8 cellular contexts compared by ENCODE assay signal in the genomic region with DNA sequence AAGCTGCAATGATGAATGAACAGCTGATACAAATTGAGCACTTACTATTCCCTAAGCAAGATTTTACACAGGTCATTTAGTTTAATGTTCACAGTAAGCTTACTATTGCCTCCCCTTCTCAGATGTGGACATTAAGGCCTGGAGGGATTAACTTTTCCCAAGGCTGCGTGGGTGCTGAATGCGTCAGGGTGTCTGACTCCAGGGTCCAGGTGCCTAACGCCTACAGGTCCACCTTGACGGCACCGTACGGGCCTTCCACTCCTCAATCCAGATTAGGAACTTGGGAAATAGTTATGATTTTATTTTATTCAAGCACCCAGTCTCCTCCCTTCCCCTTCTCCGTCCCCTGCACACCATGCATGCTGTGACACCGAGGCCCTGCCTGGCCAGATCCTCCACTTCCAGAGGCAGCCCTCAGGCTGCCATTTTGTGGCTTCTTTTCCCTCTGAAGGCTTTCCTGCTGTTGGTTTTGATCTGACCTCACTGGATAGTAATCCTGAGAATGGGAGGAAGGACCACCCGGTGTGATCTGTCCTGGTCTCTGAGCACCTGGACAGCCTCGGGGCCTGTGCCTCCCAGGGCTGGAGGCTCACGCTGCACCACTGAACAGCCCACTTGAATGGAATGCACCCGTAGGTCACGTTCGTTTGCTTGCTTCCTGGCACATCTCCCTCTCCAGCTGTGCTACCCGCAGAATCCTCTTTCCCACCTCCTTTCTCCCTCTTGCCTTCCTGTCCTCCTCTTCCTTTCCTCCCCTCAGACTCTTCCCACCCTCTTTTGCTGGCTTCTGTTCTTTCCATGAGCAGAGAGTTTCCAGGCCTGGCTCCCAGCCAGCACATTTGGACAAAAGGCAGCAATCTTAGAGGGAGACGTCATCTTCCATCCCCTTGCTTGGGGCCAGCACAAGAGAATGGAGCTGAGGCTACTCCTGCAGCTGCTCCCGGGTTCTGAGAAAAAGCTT. TPM values are rescaled to one million over a fixed set of nuclear protein-coding genes. Genes with fewer than 3 reads are reported as not detected.
DNase-seq lines count a peak whose midpoint lies in the region; ATAC-seq and TF ChIP-seq lines count a peak whose summit lies in the region.

No MANE protein-coding gene starts in this region.

- DNase-seq in NCI-H2081 (lab: John Stamatoyannopoulos, UW) (peak; percentile 37 to 71), NCI-H2081 treated with DMSO at 0.1 percent for 48 hours (lab: John Stamatoyannopoulos, UW) (no peak), iPS-NIHi7 (ENCODE audit: extremely low spot score) (peak; percentile 73), spleen (no peak), NAMALWA (ENCODE audit: low spot score) (no peak)

- intact Hi-C loops in spleen (cut with DNase I; ENCODE audit: low total_unique reads): no loop called here

- H3K9me3 ChIP-seq in spleen: no peaks in the 10 kb centered on the region

- H3K36me3 ChIP-seq in spleen: no peaks in the 10 kb centered on the region

- TF ChIP-seq POLR2A in spleen (IDR thresholded peaks at IDR 0.05): no peak

- H3K27me3 ChIP-seq in spleen (replicated peaks in 1 of 7): no peaks in the 10 kb centered on the region

- ATAC-seq in GM18520 (IDR thresholded peaks at IDR 0.05; ENCODE audit: unreplicated experiment) (no peak), HG02885 (IDR thresholded peaks at IDR 0.05; ENCODE audit: poor library complexity, unreplicated experiment) (no peak)

- H3K4me3 ChIP-seq in spleen: no peak overlapping the region

- no peaks in the 10 kb centered on the region for H3K9me3 Mint-ChIP-seq in brain

- 65 to 83% (median 73%) methylated on average over 17 of the region's 17 CpGs for WGBS in spleen, 5 donors

- H3K4me3 Mint-ChIP-seq in brain: peak overlapping the region; percentile 1 to 50 (median 36)

- H3K4me1 Mint-ChIP-seq in brain: peaks cover 67% of the 10 kb centered on the region

- peak overlapping the region in 7 of 8 donors; percentile 15 to 68 (median 55) for H3K27ac ChIP-seq in spleen

- TF ChIP-seq CTCF in brain (conservative IDR thresholded peaks at IDR 0.05) (no peak), spleen (IDR thresholded peaks at IDR 0.05 in 8 of 11, conservative IDR thresholded peaks at IDR 0.05 in 3 of 11) (no peak)

- H3K36me3 Mint-ChIP-seq in brain: peaks cover 63% of the 10 kb centered on the region

- H3K4me1 ChIP-seq in spleen: peaks cover 0 to 22% (median 0%) of the 10 kb centered on the region in 6 donors

- peak overlapping the region; percentile 81 to 98 (median 84) for H3K27ac Mint-ChIP-seq in brain

- no peaks in the 10 kb centered on the region for H3K27me3 Mint-ChIP-seq in brain

RNA-seq across cellular contexts. Expression of a gene that starts 14.4 kb away (rescaled TPM):
- polyA plus RNA-seq in brain (ENCODE audit: insufficient read depth, low read depth, low replicate concordance) (49.3 TPM), spleen (1 to 10 TPM; 1.9 to 7.7 (median 6.6) TPM)
- total RNA-seq in spleen: 10 to 100 TPM in 6 of 7 donors, 1 to 10 TPM in 1; 9.6 to 35.3 (median 19.9) TPM

RNA-seq across cellular contexts. Expression of a gene that starts 46.6 kb away (rescaled TPM):
- polyA plus RNA-seq in brain (ENCODE audit: insufficient read depth, low read depth, low replicate concordance) (45.7 TPM), spleen (10 to 100 TPM; 10.6 to 15.6 (median 11.9) TPM)
- total RNA-seq in spleen: 10 to 100 TPM; 16.9 to 25.2 (median 20.4) TPM

Comparison
In these comparisons a context has a peak if more than half of its experiments do, and no peak if none do; other contexts are left out.
1. DNase-seq: peak in NCI-H2081 (2 of 2) and iPS-NIHi7 (single experiment); none in NCI-H2081 treated with DMSO at 0.1 percent for 48 hours (single experiment), spleen (single experiment) and NAMALWA (single experiment).